In the genomic region with DNA sequence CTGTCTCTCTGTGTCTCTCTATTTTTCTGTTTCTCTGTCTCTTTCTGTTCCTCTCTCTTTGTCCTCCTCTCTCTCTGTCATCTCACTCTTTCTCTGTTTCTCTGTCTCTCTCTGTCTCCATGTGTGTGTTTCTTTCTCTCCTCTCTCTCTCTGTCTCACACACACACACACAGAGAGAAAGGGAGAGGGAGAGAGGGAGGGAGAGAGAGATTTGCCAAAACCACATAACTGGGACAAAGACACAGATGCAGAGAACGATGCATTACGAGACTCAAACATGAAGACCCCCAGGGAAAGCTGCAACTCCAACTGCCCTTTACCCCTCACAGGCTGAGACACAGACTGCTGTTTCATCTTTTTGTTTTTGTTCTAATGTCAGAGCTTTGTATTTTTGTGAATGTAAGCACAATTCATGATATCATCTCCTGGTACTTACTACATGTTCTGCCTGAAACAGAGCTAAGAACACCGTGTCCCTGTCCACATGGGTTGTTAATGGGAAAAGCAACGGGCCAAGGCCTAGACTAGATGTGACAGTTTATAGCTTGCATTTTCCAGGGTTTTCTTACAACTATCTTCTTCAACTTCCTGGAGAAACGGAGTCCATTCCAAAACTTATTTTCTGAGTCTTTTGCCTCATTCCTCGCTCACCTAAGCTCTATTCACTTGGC, we compare ENCODE assay signal across 23 cellular contexts.
A peak's percentile ranks its signal among the peaks of the same experiment; 100 is the strongest.
DNase-seq lines count a peak whose midpoint lies in the region; ATAC-seq and TF ChIP-seq lines count a peak whose summit lies in the region.
"Had no signal": no experiment of that assay in that cellular context is flagged by ENCODE, and none has a peak within 500 bp of the region (broad histone marks: within the 10 kb centered on the region; RNA-seq: fewer than 3 reads in every experiment).

No MANE protein-coding gene starts in this region.

- H3K79me2 ChIP-seq in neural progenitor cell (ENCODE audit: low read depth), result no peaks in the 10 kb centered on the region

- no peak overlapping the region for H3K4me3 ChIP-seq in neural progenitor cell
- H3K4me3 ChIP-seq: GM23248, right lobe of liver had no signal

- H3K9me3 ChIP-seq in neural progenitor cell (ENCODE audit: low read depth), result no peaks in the 10 kb centered on the region
- H3K9me3 ChIP-seq: right lobe of liver had no signal

- TF ChIP-seq POLR2A in GM18505 (IDR thresholded peaks at IDR 0.05; ENCODE audit: borderline replicate concordance, extremely low read depth, insufficient read depth, insufficient read length), result no peak

- H3K9ac ChIP-seq in neural progenitor cell, result no peak overlapping the region
- H3K9ac ChIP-seq: GM23248 had no signal

- ATAC-seq in HG02798 (IDR thresholded peaks at IDR 0.05; ENCODE audit: poor library complexity, unreplicated experiment) (no peak), left lobe of liver (no peak), GM18505 (IDR thresholded peaks at IDR 0.05; ENCODE audit: unreplicated experiment) (no peak)
- ATAC-seq: natural killer cell, Panc1 had no signal

- peak overlapping the region; percentile 34 for H2AFZ ChIP-seq in neural progenitor cell (replicated peaks)
- H2AFZ ChIP-seq: GM23248 had no signal

- peak overlapping the region; percentile 65 for H3K27ac Mint-ChIP-seq in glutamatergic neuron (ENCODE audit: unreplicated experiment)
- no peak overlapping the region for H3K27ac Mint-ChIP-seq in neural progenitor cell
- H3K27ac Mint-ChIP-seq: activated CD4-positive, alpha-beta memory T cell treated with anti-CD3 and anti-CD28 coated beads for 36 hours; activated naive CD8-positive, alpha-beta T cell treated with anti-CD3 and anti-CD28 coated beads, Interleukin-2, amount 10 ng/mL, durations not matched to agents 7 days and 5 days; natural killer cell; type B pancreatic cell had no signal

- H3K27ac ChIP-seq in adipose tissue (ENCODE audit: low read depth, low read length) (peak overlapping the region; percentile 13), neural progenitor cell (no peak overlapping the region), temporal lobe (ENCODE audit: low read depth, low read length) (peak overlapping the region; percentile 60)
- H3K27ac ChIP-seq: GM23248, right lobe of liver had no signal

- H3K27me3 Mint-ChIP-seq in glutamatergic neuron (ENCODE audit: unreplicated experiment), result peaks cover 5% of the 10 kb centered on the region
- H3K27me3 Mint-ChIP-seq in neural progenitor cell (ENCODE audit: insufficient read depth, low read depth), result peaks cover 11% of the 10 kb centered on the region

- peaks cover 13% of the 10 kb centered on the region for H3K4me1 ChIP-seq in neural progenitor cell
- H3K4me1 ChIP-seq: right lobe of liver had no signal

- no peaks in the 10 kb centered on the region for H3K36me3 ChIP-seq in neural progenitor cell
- H3K36me3 ChIP-seq: right lobe of liver had no signal

- no peaks in the 10 kb centered on the region for H4K20me1 ChIP-seq in neural progenitor cell (ENCODE audit: low read depth)

- 63 to 83% (median 73%) methylated on average over 6 of the region's 6 CpGs for WGBS in adipose tissue, 3 donors

- H3K4me2 ChIP-seq in neural progenitor cell, result no peak overlapping the region

- H3F3A ChIP-seq in neural progenitor cell (ENCODE audit: low read depth), result no peaks in the 10 kb centered on the region

- DNase-seq in glutamatergic neuron (no peak), neural progenitor cell (ENCODE audit: low spot score) (no peak), left lobe of liver (ENCODE audit: low spot score) (no peak), DMS79 (lab: John Stamatoyannopoulos, UW) (no peak)
- DNase-seq: activated CD4-positive, alpha-beta memory T cell treated with anti-CD3 and anti-CD28 coated beads for 36 hours; activated naive CD8-positive, alpha-beta T cell treated with anti-CD3 and anti-CD28 coated beads, Interleukin-2, amount 10 ng/mL, durations not matched to agents 7 days and 5 days; activated T-cell treated with anti-CD3 and anti-CD28 coated beads, Interleukin-2, amount 50 U/mL, for 48 hours; CD4-positive, alpha-beta memory T cell; cerebellar nuclear complex; GM23248; MV-4-11; natural killer cell; NCI-H526 treated with DMSO at 0.1 percent for 48 hours; right lobe of liver; stimulated activated CD4-positive, alpha-beta T cell treated with anti-CD3 and anti-CD28 coated beads, Interleukin-4, amount 100 ng/mL, for 24 hours; stimulated activated CD8-positive, alpha-beta memory T cell treated with anti-CD3 and anti-CD28 coated beads, Interleukin-4, amount 100 ng/mL, for 48 hours; SW 1271 had no signal

- H3K4me1 Mint-ChIP-seq in glutamatergic neuron (ENCODE audit: low read depth, unreplicated experiment), result peaks cover 38% of the 10 kb centered on the region
- peaks cover 27% of the 10 kb centered on the region for H3K4me1 Mint-ChIP-seq in neural progenitor cell
- H3K4me1 Mint-ChIP-seq: CD4-positive, alpha-beta memory T cell; natural killer cell had no signal

- no peak overlapping the region for H3K4me3 Mint-ChIP-seq in glutamatergic neuron (ENCODE audit: unreplicated experiment)
- no peak overlapping the region for H3K4me3 Mint-ChIP-seq in neural progenitor cell
- H3K4me3 Mint-ChIP-seq: activated CD4-positive, alpha-beta memory T cell treated with anti-CD3 and anti-CD28 coated beads for 36 hours; activated naive CD8-positive, alpha-beta T cell treated with anti-CD3 and anti-CD28 coated beads, Interleukin-2, amount 10 ng/mL, durations not matched to agents 7 days and 5 days; CD4-positive, alpha-beta memory T cell; natural killer cell; type B pancreatic cell had no signal

- H3K36me3 Mint-ChIP-seq in glutamatergic neuron (ENCODE audit: unreplicated experiment), result no peaks in the 10 kb centered on the region
- H3K36me3 Mint-ChIP-seq in neural progenitor cell, result no peaks in the 10 kb centered on the region
- H3K36me3 Mint-ChIP-seq: activated CD4-positive, alpha-beta memory T cell treated with anti-CD3 and anti-CD28 coated beads for 36 hours; activated naive CD8-positive, alpha-beta T cell treated with anti-CD3 and anti-CD28 coated beads, Interleukin-2, amount 10 ng/mL, durations not matched to agents 7 days and 5 days; natural killer cell; type B pancreatic cell had no signal

- peaks cover 10% of the 10 kb centered on the region for H3K9me3 Mint-ChIP-seq in glutamatergic neuron (ENCODE audit: unreplicated experiment)
- peaks cover 5% of the 10 kb centered on the region for H3K9me3 Mint-ChIP-seq in neural progenitor cell
- H3K9me3 Mint-ChIP-seq: natural killer cell, type B pancreatic cell had no signal

- no peaks in the 10 kb centered on the region for H3K27me3 ChIP-seq in neural progenitor cell
- H3K27me3 ChIP-seq: right lobe of liver had no signal

- TF ChIP-seq CTCF in glutamatergic neuron (IDR thresholded peaks at IDR 0.05; ENCODE audit: partially characterized antibody, unreplicated experiment) (no peak), neural progenitor cell (IDR thresholded peaks at IDR 0.05) (no peak)
